ENCODE assay signal across 33 cellular contexts in genomic region chr5:177185993-177186392, GRCh38.
"Had no signal": no experiment of that assay in that cellular context is flagged by ENCODE, and none has a peak within 500 bp of the region (broad histone marks: within the 10 kb centered on the region; RNA-seq: fewer than 3 reads in every experiment).

No MANE protein-coding gene starts in this region.

- H3K4me3 Mint-ChIP-seq: activated CD4-positive, alpha-beta memory T cell treated with anti-CD3 and anti-CD28 coated beads for 36 hours; activated CD4-positive, alpha-beta T cell treated with anti-CD3 and anti-CD28 coated beads for 36 hours; activated CD4-positive, alpha-beta T cell treated with anti-CD3 and anti-CD28 coated beads, Interleukin-2, amount 10 ng/mL, durations not matched to agents 24 days and 14 days; activated CD8-positive, alpha-beta memory T cell treated with anti-CD3 and anti-CD28 coated beads, Interleukin-2, amount 10 ng/mL, durations not matched to agents 7 days and 5 days; activated CD8-positive, alpha-beta T cell treated with anti-CD3 and anti-CD28 coated beads, Interleukin-2, amount 10 ng/mL, durations not matched to agents 7 days and 5 days; activated naive CD4-positive, alpha-beta T cell treated with anti-CD3 and anti-CD28 coated beads, Interleukin-2, amount 10 ng/mL, durations not matched to agents 7 days and 5 days; activated naive CD8-positive, alpha-beta T cell treated with anti-CD3 and anti-CD28 coated beads, Interleukin-2, amount 10 ng/mL, durations not matched to agents 7 days and 5 days; activated T-helper 1 cell treated with anti-CD3 and anti-CD28 coated beads, Interleukin-12 subunit alpha, Interleukin-12 subunit beta, Interleukin-2, Interleukin-4 antibody, amounts not matched to agents 30 ng/mL and 10 ng/mL and 1 ng/mL, durations not matched to agents 14 hours and 24 hours and 36 hours; brain; central memory CD8-positive, alpha-beta T cell; dendritic cell treated with granulocyte-macrophage colony-stimulating factor and Interleukin-4, amounts not matched to agents 40 ng/mL and 50 ng/mL, for 4 days; endodermal cell; T-helper 17 cell; T-helper 2 cell treated with Interferon-gamma antibody and Interleukin-4, amounts not matched to agents 5 μg/mL and 100 μg/mL, for 36 hours had no signal

- ATAC-seq: activated CD4-positive, alpha-beta T cell treated with anti-CD3 and anti-CD28 coated beads for 36 hours; activated CD8-positive, alpha-beta memory T cell treated with anti-CD3 and anti-CD28 coated beads, Interleukin-2, amount 10 ng/mL, durations not matched to agents 7 days and 5 days; activated CD8-positive, alpha-beta T cell treated with anti-CD3 and anti-CD28 coated beads, Interleukin-2, amount 10 ng/mL, durations not matched to agents 7 days and 5 days; activated naive CD4-positive, alpha-beta T cell treated with anti-CD3 and anti-CD28 coated beads, Interleukin-2, amount 50 U/mL, for 72 hours; esophagus mucosa; T-helper 17 cell had no signal

- H3K27ac Mint-ChIP-seq: activated CD4-positive, alpha-beta memory T cell treated with anti-CD3 and anti-CD28 coated beads for 36 hours; activated CD4-positive, alpha-beta T cell treated with anti-CD3 and anti-CD28 coated beads for 36 hours; activated CD4-positive, alpha-beta T cell treated with anti-CD3 and anti-CD28 coated beads, Interleukin-2, amount 10 ng/mL, durations not matched to agents 24 days and 14 days; activated CD8-positive, alpha-beta memory T cell treated with anti-CD3 and anti-CD28 coated beads, Interleukin-2, amount 10 ng/mL, durations not matched to agents 7 days and 5 days; activated CD8-positive, alpha-beta T cell treated with anti-CD3 and anti-CD28 coated beads, Interleukin-2, amount 10 ng/mL, durations not matched to agents 7 days and 5 days; activated naive CD4-positive, alpha-beta T cell treated with anti-CD3 and anti-CD28 coated beads, Interleukin-2, amount 10 ng/mL, durations not matched to agents 7 days and 5 days; activated naive CD4-positive, alpha-beta T cell treated with anti-CD3 and anti-CD28 coated beads, Interleukin-2, amount 50 U/mL, for 72 hours; activated naive CD8-positive, alpha-beta T cell treated with anti-CD3 and anti-CD28 coated beads, Interleukin-2, amount 10 ng/mL, durations not matched to agents 7 days and 5 days; activated T-helper 1 cell treated with anti-CD3 and anti-CD28 coated beads, Interleukin-12 subunit alpha, Interleukin-12 subunit beta, Interleukin-2, Interleukin-4 antibody, amounts not matched to agents 30 ng/mL and 10 ng/mL and 1 ng/mL, durations not matched to agents 14 hours and 24 hours and 36 hours; activated T-helper 2 cell treated with anti-CD3 and anti-CD28 coated beads, Interferon-gamma antibody, Interleukin-2, Interleukin-4, amounts not matched to agents 10 μg/mL and 5 μg/mL and 100 μg/mL, durations not matched to agents 14 hours and 24 hours and 36 hours; brain; dendritic cell treated with granulocyte-macrophage colony-stimulating factor and Interleukin-4, amounts not matched to agents 40 ng/mL and 50 ng/mL, for 4 days; T-helper 17 cell; T-helper 2 cell treated with Interferon-gamma antibody and Interleukin-4, amounts not matched to agents 5 μg/mL and 100 μg/mL, for 36 hours had no signal

- H3K36me3 ChIP-seq: breast epithelium, WERI-Rb-1 had no signal

- H3K4me1 Mint-ChIP-seq: brain had no signal

- H3K9me3 ChIP-seq: ascending aorta, breast epithelium had no signal

- H3K27ac ChIP-seq: ascending aorta, breast epithelium, coronary artery, WERI-Rb-1 had no signal

- H3K27me3 Mint-ChIP-seq: activated CD4-positive, alpha-beta memory T cell treated with anti-CD3 and anti-CD28 coated beads for 36 hours; activated CD4-positive, alpha-beta T cell treated with anti-CD3 and anti-CD28 coated beads for 36 hours; activated CD4-positive, alpha-beta T cell treated with anti-CD3 and anti-CD28 coated beads, Interleukin-2, amount 10 ng/mL, durations not matched to agents 24 days and 14 days; activated CD8-positive, alpha-beta memory T cell treated with anti-CD3 and anti-CD28 coated beads, Interleukin-2, amount 10 ng/mL, durations not matched to agents 7 days and 5 days; activated naive CD4-positive, alpha-beta T cell treated with anti-CD3 and anti-CD28 coated beads, Interleukin-2, amount 10 ng/mL, durations not matched to agents 7 days and 5 days; activated naive CD8-positive, alpha-beta T cell treated with anti-CD3 and anti-CD28 coated beads, Interleukin-2, amount 10 ng/mL, durations not matched to agents 7 days and 5 days; brain; central memory CD8-positive, alpha-beta T cell; dendritic cell treated with granulocyte-macrophage colony-stimulating factor and Interleukin-4, amounts not matched to agents 40 ng/mL and 50 ng/mL, for 4 days; T-helper 17 cell had no signal

- H3K27me3 ChIP-seq: ascending aorta, breast epithelium, dorsolateral prefrontal cortex had no signal

- DNase-seq: activated CD4-positive, alpha-beta memory T cell treated with anti-CD3 and anti-CD28 coated beads for 36 hours; activated CD4-positive, alpha-beta T cell treated with anti-CD3 and anti-CD28 coated beads for 36 hours; activated CD4-positive, alpha-beta T cell treated with anti-CD3 and anti-CD28 coated beads, Interleukin-2, amount 10 ng/mL, durations not matched to agents 24 days and 14 days; activated CD4-positive, CD25-positive, alpha-beta regulatory T cell; activated CD4-positive, CD25-positive, alpha-beta regulatory T cell treated with anti-CD3 and anti-CD28 coated beads, Interleukin-2, amount 50 U/mL, for 72 hours; activated CD8-positive, alpha-beta memory T cell treated with anti-CD3 and anti-CD28 coated beads, Interleukin-2, amount 10 ng/mL, durations not matched to agents 7 days and 5 days; activated CD8-positive, alpha-beta memory T cell treated with anti-CD3 and anti-CD28 coated beads, Interleukin-2, amount 50 U/mL, for 4 hours; activated CD8-positive, alpha-beta T cell treated with anti-CD3 and anti-CD28 coated beads, Interleukin-2, amount 10 ng/mL, durations not matched to agents 7 days and 5 days; activated gamma-delta T cell; activated naive CD4-positive, alpha-beta T cell; activated naive CD4-positive, alpha-beta T cell treated with anti-CD3 and anti-CD28 coated beads, Interleukin-2, amount 10 ng/mL, durations not matched to agents 7 days and 5 days; activated naive CD8-positive, alpha-beta T cell treated with anti-CD3 and anti-CD28 coated beads, Interleukin-2, amount 10 ng/mL, durations not matched to agents 7 days and 5 days; activated T-cell treated with anti-CD3 and anti-CD28 coated beads, Interleukin-2, amount 50 U/mL, for 1 hour; activated T-cell treated with anti-CD3 and anti-CD28 coated beads, Interleukin-2, amount 50 U/mL, for 48 hours; effector memory CD4-positive, alpha-beta T cell; endodermal cell; foreskin fibroblast; head of caudate nucleus; T-helper 17 cell; T1000; WERI-Rb-1 had no signal

- H3K4me1 ChIP-seq: breast epithelium had no signal

- H3K4me3 ChIP-seq: ascending aorta, breast epithelium, coronary artery, dorsolateral prefrontal cortex had no signal

- H3K9me3 Mint-ChIP-seq: activated CD4-positive, alpha-beta memory T cell treated with anti-CD3 and anti-CD28 coated beads for 36 hours; activated CD4-positive, alpha-beta T cell treated with anti-CD3 and anti-CD28 coated beads, Interleukin-2, amount 10 ng/mL, durations not matched to agents 24 days and 14 days; activated naive CD4-positive, alpha-beta T cell treated with anti-CD3 and anti-CD28 coated beads, Interleukin-2, amount 10 ng/mL, durations not matched to agents 7 days and 5 days; activated naive CD4-positive, alpha-beta T cell treated with anti-CD3 and anti-CD28 coated beads, Interleukin-2, amount 50 U/mL, for 72 hours; activated naive CD8-positive, alpha-beta T cell treated with anti-CD3 and anti-CD28 coated beads, Interleukin-2, amount 10 ng/mL, durations not matched to agents 7 days and 5 days; activated T-helper 1 cell treated with anti-CD3 and anti-CD28 coated beads, Interleukin-12 subunit alpha, Interleukin-12 subunit beta, Interleukin-2, Interleukin-4 antibody, amounts not matched to agents 30 ng/mL and 10 ng/mL and 1 ng/mL, durations not matched to agents 14 hours and 24 hours and 36 hours; activated T-helper 2 cell treated with anti-CD3 and anti-CD28 coated beads, Interferon-gamma antibody, Interleukin-2, Interleukin-4, amounts not matched to agents 10 μg/mL and 5 μg/mL and 100 μg/mL, durations not matched to agents 14 hours and 24 hours and 36 hours; brain; central memory CD8-positive, alpha-beta T cell; dendritic cell treated with granulocyte-macrophage colony-stimulating factor and Interleukin-4, amounts not matched to agents 40 ng/mL and 50 ng/mL, for 4 days; endodermal cell; T-helper 2 cell treated with Interferon-gamma antibody and Interleukin-4, amounts not matched to agents 5 μg/mL and 100 μg/mL, for 36 hours had no signal

- H3K36me3 Mint-ChIP-seq: activated naive CD4-positive, alpha-beta T cell treated with anti-CD3 and anti-CD28 coated beads, Interleukin-2, amount 50 U/mL, for 72 hours had no signal
